ENCODE assay signal across 1 cellular context in genomic region chr7:135648235-135648634, GRCh38.
TF ChIP-seq lines count a peak whose summit lies in the region.

No MANE protein-coding gene starts in this region.

TF ChIP-seq in GM23338, 12 proteins besides CTCF, POLR2A, EP300 and RAD21:
- TF ChIP-seq ZNF462 (CRISPR knock-in tag; IDR thresholded peaks at IDR 0.05): no peak
- no peak for TF ChIP-seq JUNB (IDR thresholded peaks at IDR 0.05; ENCODE audit: unreplicated experiment)
- TF ChIP-seq POLR2AphosphoS5 (IDR thresholded peaks at IDR 0.05; ENCODE audit: low read depth): no peak
- no peak for TF ChIP-seq EZH2 (IDR thresholded peaks at IDR 0.05; ENCODE audit: low read depth, unreplicated experiment)
- TF ChIP-seq, protein P1, sequence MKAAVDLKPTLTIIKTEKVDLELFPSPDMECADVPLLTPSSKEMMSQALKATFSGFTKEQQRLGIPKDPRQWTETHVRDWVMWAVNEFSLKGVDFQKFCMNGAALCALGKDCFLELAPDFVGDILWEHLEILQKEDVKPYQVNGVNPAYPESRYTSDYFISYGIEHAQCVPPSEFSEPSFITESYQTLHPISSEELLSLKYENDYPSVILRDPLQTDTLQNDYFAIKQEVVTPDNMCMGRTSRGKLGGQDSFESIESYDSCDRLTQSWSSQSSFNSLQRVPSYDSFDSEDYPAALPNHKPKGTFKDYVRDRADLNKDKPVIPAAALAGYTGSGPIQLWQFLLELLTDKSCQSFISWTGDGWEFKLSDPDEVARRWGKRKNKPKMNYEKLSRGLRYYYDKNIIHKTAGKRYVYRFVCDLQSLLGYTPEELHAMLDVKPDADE (IDR thresholded peaks at IDR 0.05): no peak
- no peak for TF ChIP-seq EZH2phosphoT487 (IDR thresholded peaks at IDR 0.05; ENCODE audit: unreplicated experiment)
- TF ChIP-seq NANOG (IDR thresholded peaks at IDR 0.05; ENCODE audit: borderline replicate concordance): no peak
- no peak for TF ChIP-seq ZNF331 (CRISPR knock-in tag; IDR thresholded peaks at IDR 0.05; ENCODE audit: low read depth)
- no peak for TF ChIP-seq ZNF114 (CRISPR knock-in tag; IDR thresholded peaks at IDR 0.05)
- TF ChIP-seq, protein P2, sequence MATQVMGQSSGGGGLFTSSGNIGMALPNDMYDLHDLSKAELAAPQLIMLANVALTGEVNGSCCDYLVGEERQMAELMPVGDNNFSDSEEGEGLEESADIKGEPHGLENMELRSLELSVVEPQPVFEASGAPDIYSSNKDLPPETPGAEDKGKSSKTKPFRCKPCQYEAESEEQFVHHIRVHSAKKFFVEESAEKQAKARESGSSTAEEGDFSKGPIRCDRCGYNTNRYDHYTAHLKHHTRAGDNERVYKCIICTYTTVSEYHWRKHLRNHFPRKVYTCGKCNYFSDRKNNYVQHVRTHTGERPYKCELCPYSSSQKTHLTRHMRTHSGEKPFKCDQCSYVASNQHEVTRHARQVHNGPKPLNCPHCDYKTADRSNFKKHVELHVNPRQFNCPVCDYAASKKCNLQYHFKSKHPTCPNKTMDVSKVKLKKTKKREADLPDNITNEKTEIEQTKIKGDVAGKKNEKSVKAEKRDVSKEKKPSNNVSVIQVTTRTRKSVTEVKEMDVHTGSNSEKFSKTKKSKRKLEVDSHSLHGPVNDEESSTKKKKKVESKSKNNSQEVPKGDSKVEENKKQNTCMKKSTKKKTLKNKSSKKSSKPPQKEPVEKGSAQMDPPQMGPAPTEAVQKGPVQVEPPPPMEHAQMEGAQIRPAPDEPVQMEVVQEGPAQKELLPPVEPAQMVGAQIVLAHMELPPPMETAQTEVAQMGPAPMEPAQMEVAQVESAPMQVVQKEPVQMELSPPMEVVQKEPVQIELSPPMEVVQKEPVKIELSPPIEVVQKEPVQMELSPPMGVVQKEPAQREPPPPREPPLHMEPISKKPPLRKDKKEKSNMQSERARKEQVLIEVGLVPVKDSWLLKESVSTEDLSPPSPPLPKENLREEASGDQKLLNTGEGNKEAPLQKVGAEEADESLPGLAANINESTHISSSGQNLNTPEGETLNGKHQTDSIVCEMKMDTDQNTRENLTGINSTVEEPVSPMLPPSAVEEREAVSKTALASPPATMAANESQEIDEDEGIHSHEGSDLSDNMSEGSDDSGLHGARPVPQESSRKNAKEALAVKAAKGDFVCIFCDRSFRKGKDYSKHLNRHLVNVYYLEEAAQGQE (IDR thresholded peaks at IDR 0.05; ENCODE audit: unreplicated experiment): no peak
- TF ChIP-seq CREB1 (CRISPR knock-in tag; IDR thresholded peaks at IDR 0.05; ENCODE audit: low read depth): no peak
- no peak for TF ChIP-seq STAT1 (IDR thresholded peaks at IDR 0.05; ENCODE audit: unreplicated experiment)
TF ChIP-seq in GM23338: peak in this region for 0.
